ENCODE assay signal across 2 cellular contexts in genomic region chr7:103862302-103863035, GRCh38.
TF ChIP-seq lines count a peak whose summit lies in the region.

No MANE protein-coding gene starts in this region.

TF ChIP-seq in IMR-90, 13 proteins besides CTCF, POLR2A, EP300 and RAD21 (continued from another document):
- TF ChIP-seq ELK1 (IDR thresholded peaks at IDR 0.05; ENCODE audit: borderline replicate concordance, low read depth, low read length) (no peak), USF2 (IDR thresholded peaks at IDR 0.05; ENCODE audit: low read depth, low read length) (no peak), MAZ (IDR thresholded peaks at IDR 0.05; ENCODE audit: borderline replicate concordance, low read depth, low read length) (no peak), BHLHE40 (IDR thresholded peaks at IDR 0.05; ENCODE audit: low read depth, low read length) (no peak), CEBPB (IDR thresholded peaks at IDR 0.05; ENCODE audit: low read depth, low read length) (no peak)
TF ChIP-seq in IMR-90: peak in this region for 0.

TF ChIP-seq in neural cell, 6 proteins besides CTCF, POLR2A, EP300 and RAD21 (continued from another document):
- TF ChIP-seq REST (IDR thresholded peaks at IDR 0.05; ENCODE audit: borderline replicate concordance) (no peak), TAF1 (IDR thresholded peaks at IDR 0.05; ENCODE audit: low read depth) (no peak)
